ENCODE assay signal across 1 cellular context in the genomic region with DNA sequence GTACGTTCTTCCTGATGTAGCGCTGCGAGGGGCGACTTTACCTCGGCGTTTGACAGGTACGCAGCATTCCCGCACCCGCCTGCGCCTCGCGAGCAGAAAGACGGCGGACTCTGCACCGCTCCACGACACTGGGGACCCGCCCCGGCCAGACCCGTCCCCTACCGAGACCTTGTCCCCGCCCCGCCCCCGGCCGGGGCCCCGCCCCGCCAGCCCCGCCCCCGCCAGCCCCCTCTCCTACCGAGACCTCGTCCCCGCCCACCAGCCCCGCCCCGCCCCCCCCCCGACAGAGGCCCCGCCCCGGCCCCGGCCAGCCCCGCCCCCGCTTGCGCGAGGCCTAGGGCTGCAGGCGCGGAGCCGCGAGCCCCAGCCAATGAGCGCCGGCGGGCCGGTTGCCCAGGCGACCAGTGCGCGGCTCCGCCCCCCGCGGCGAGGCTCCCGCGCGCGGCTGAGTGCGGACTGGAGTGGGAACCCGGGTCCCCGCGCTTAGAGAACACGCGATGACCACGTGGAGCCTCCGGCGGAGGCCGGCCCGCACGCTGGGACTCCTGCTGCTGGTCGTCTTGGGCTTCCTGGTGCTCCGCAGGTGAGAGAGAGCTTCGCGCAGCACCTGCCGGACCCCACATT.
TF ChIP-seq lines count a peak whose summit lies in the region.

A gene with protein sequence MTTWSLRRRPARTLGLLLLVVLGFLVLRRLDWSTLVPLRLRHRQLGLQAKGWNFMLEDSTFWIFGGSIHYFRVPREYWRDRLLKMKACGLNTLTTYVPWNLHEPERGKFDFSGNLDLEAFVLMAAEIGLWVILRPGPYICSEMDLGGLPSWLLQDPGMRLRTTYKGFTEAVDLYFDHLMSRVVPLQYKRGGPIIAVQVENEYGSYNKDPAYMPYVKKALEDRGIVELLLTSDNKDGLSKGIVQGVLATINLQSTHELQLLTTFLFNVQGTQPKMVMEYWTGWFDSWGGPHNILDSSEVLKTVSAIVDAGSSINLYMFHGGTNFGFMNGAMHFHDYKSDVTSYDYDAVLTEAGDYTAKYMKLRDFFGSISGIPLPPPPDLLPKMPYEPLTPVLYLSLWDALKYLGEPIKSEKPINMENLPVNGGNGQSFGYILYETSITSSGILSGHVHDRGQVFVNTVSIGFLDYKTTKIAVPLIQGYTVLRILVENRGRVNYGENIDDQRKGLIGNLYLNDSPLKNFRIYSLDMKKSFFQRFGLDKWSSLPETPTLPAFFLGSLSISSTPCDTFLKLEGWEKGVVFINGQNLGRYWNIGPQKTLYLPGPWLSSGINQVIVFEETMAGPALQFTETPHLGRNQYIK (plus strand): TSS at position 424 of the 624 bp plus-strand sequence. CDS start 74 bp downstream, at position 498.

TF ChIP-seq in GM23338, 12 proteins besides CTCF, POLR2A, EP300 and RAD21 (continued from another document):
- TF ChIP-seq, protein P1, sequence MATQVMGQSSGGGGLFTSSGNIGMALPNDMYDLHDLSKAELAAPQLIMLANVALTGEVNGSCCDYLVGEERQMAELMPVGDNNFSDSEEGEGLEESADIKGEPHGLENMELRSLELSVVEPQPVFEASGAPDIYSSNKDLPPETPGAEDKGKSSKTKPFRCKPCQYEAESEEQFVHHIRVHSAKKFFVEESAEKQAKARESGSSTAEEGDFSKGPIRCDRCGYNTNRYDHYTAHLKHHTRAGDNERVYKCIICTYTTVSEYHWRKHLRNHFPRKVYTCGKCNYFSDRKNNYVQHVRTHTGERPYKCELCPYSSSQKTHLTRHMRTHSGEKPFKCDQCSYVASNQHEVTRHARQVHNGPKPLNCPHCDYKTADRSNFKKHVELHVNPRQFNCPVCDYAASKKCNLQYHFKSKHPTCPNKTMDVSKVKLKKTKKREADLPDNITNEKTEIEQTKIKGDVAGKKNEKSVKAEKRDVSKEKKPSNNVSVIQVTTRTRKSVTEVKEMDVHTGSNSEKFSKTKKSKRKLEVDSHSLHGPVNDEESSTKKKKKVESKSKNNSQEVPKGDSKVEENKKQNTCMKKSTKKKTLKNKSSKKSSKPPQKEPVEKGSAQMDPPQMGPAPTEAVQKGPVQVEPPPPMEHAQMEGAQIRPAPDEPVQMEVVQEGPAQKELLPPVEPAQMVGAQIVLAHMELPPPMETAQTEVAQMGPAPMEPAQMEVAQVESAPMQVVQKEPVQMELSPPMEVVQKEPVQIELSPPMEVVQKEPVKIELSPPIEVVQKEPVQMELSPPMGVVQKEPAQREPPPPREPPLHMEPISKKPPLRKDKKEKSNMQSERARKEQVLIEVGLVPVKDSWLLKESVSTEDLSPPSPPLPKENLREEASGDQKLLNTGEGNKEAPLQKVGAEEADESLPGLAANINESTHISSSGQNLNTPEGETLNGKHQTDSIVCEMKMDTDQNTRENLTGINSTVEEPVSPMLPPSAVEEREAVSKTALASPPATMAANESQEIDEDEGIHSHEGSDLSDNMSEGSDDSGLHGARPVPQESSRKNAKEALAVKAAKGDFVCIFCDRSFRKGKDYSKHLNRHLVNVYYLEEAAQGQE (IDR thresholded peaks at IDR 0.05; ENCODE audit: unreplicated experiment): no peak
- TF ChIP-seq NANOG (IDR thresholded peaks at IDR 0.05; ENCODE audit: borderline replicate concordance) (no peak), EZH2 (IDR thresholded peaks at IDR 0.05; ENCODE audit: low read depth, unreplicated experiment) (no peak), STAT1 (IDR thresholded peaks at IDR 0.05; ENCODE audit: unreplicated experiment) (no peak), POLR2AphosphoS5 (IDR thresholded peaks at IDR 0.05; ENCODE audit: low read depth) (no peak), CREB1 (CRISPR knock-in tag; IDR thresholded peaks at IDR 0.05; ENCODE audit: low read depth) (no peak), JUNB (IDR thresholded peaks at IDR 0.05; ENCODE audit: unreplicated experiment) (no peak), EZH2phosphoT487 (IDR thresholded peaks at IDR 0.05; ENCODE audit: unreplicated experiment) (no peak), ZNF114 (CRISPR knock-in tag; IDR thresholded peaks at IDR 0.05) (no peak)
- TF ChIP-seq, protein P2, sequence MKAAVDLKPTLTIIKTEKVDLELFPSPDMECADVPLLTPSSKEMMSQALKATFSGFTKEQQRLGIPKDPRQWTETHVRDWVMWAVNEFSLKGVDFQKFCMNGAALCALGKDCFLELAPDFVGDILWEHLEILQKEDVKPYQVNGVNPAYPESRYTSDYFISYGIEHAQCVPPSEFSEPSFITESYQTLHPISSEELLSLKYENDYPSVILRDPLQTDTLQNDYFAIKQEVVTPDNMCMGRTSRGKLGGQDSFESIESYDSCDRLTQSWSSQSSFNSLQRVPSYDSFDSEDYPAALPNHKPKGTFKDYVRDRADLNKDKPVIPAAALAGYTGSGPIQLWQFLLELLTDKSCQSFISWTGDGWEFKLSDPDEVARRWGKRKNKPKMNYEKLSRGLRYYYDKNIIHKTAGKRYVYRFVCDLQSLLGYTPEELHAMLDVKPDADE (IDR thresholded peaks at IDR 0.05): no peak
